1 cellular context compared by ENCODE assay signal in the genomic region with DNA sequence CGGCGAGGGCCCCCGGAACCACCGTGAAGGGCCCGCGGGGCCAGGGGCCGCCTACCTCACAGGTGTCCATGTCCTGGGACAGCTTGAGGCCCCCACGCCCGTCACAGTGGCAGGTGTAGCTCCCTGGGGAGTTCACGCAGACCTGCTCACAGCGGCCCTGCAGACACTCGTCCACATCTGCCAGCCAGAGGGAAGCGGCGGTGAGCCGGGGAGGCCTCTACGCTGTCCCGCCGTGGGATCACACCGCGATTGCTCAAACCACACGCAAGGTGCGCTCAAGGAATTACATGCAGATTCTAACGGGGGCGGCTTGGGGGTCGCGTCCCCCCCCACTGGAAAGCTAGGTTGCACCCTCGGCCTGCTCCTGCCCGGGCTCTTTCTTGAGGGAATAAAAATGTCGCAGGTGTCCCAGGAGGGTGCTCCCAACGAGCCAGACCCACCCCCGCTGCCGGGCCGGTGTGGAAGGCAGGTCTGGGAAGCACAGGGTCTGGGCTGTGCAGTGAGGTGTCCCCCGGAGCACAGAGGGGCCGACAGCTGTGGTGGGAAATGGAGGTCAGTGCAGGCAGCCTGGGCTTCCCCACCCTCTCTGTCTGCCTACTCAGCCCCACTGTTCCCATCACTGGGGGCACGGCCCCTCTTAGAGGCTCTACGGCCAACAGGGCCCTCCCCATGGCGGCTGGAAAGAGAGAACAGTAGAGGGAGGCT.
TF ChIP-seq lines count a peak whose summit lies in the region.

No MANE protein-coding gene starts in this region.

TF ChIP-seq in WTC11, 78 proteins besides CTCF, POLR2A, EP300 and RAD21 (continued from another document):
- TF ChIP-seq ZNF263 (CRISPR knock-in tag; IDR thresholded peaks at IDR 0.05; ENCODE audit: low read depth) (no peak), HMGA2 (CRISPR knock-in tag; IDR thresholded peaks at IDR 0.05) (no peak), ZNF219 (CRISPR knock-in tag; IDR thresholded peaks at IDR 0.05; ENCODE audit: borderline replicate concordance) (no peak), OVOL2 (CRISPR knock-in tag; IDR thresholded peaks at IDR 0.05; ENCODE audit: borderline replicate concordance) (no peak), RELA (CRISPR knock-in tag; IDR thresholded peaks at IDR 0.05; ENCODE audit: borderline replicate concordance) (no peak), SMAD3 (CRISPR knock-in tag; IDR thresholded peaks at IDR 0.05; ENCODE audit: borderline replicate concordance) (no peak), NFYB (CRISPR knock-in tag; conservative IDR thresholded peaks at IDR 0.05; ENCODE audit: low read depth) (no peak)
- TF ChIP-seq, protein P1, sequence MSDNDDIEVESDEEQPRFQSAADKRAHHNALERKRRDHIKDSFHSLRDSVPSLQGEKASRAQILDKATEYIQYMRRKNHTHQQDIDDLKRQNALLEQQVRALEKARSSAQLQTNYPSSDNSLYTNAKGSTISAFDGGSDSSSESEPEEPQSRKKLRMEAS (CRISPR knock-in tag; IDR thresholded peaks at IDR 0.05): no peak
- TF ChIP-seq, protein P2, sequence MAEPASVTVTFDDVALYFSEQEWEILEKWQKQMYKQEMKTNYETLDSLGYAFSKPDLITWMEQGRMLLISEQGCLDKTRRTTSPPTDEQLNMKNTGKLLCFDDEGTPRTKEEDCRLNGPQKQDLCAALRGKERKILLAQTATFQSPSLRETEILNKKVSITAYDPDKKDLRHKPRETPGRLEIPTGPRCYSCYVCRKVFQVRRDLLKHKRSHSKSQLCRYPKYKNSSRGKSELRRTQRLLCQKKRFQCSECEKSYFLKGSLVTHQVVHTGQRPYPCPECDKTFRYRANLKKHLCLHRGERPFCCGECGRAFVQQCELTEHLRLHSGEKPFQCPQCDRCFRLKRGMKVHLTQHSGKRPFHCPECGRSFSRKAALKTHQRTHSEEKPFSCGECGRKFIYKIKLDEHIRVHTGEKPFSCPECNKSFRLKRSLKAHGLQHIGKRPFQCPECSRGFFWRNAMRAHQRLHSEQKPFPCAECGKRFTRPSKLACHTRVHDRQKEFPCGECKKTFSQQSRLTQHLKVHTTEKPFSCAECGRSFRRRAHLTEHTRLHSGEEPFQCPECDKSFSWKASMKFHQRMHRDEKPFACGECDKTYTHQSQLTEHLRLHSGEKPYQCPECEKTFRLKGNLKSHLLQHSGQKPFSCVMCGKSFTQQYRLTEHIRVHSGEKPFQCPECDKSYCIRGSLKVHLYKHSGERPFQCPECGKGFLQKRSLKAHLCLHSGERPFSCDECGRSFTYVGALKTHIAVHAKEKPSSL (CRISPR knock-in tag; conservative IDR thresholded peaks at IDR 0.05): no peak
